Comparison of ENCODE assay signal across 12 cellular contexts in the genomic region with DNA sequence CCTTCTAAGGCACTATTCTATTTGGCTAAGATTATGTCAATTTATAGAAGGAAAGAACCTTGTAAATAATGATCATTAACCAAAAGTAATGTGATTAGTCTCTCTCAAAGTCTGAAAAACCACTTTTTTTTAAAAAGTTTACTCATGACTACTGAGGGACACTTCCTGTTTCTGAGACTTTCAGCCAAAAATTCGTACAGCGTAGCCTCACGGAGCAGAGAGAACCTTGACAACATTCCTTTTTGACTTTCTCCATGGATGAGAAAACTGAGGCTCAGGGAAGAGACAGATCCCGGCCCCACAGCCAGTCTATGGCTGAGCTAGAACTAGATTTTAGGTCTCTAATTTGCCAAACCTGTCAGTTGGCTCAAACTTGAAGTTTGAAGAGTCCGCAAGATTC.
DNase-seq lines count a peak whose midpoint lies in the region; ATAC-seq, FAIRE-seq and TF ChIP-seq lines count a peak whose summit lies in the region.
"Had no signal": no experiment of that assay in that cellular context is flagged by ENCODE, and none has a peak within 500 bp of the region (broad histone marks: within the 10 kb centered on the region; RNA-seq: fewer than 3 reads in every experiment).

No MANE protein-coding gene starts in this region.

- H3K79me2 ChIP-seq in keratinocyte (ENCODE audit: control insufficient read depth, insufficient read depth, low read length) (no peaks in the 10 kb centered on the region), SK-N-SH (ENCODE audit: insufficient read depth) (no peaks in the 10 kb centered on the region)

- ATAC-seq in activated B cell treated with CpG ODN at 0.5 μM for 24 hours (ENCODE audit: low read depth): peak; percentile 43

- peak overlapping the region; percentile 54 to 64 for H3K27ac ChIP-seq in breast epithelium
- no peak overlapping the region for H3K27ac ChIP-seq in keratinocyte (ENCODE audit: control insufficient read depth, insufficient read depth, low read length)
- peak overlapping the region; percentile 58 for H3K27ac ChIP-seq in vagina
- H3K27ac ChIP-seq in SK-N-SH (ENCODE audit: low read depth in 2 of 2, low read length in 1 of 2): no peak overlapping the region
- H3K27ac ChIP-seq: C4-2B, neutrophil had no signal

- FAIRE-seq in keratinocyte (lab: Jason Lieb, UNC): no peak
- FAIRE-seq: islet of Langerhans had no signal

- 58% methylated on average over 5 of the region's 5 CpGs for WGBS in SK-N-SH (ENCODE audit: low lambda C conversion rate)

- H3K4me3 ChIP-seq in breast epithelium: no peak overlapping the region
- H3K4me3 ChIP-seq in keratinocyte (ENCODE audit: control insufficient read depth in 2 of 3, extremely low read depth in 1 of 3, insufficient read depth in 2 of 3, low read depth in 1 of 3, low read length in 3 of 3): no peak overlapping the region
- no peak overlapping the region for H3K4me3 ChIP-seq in vagina
- no peak overlapping the region for H3K4me3 ChIP-seq in SK-N-SH (ENCODE audit: low read depth in 2 of 2, low read length in 1 of 2)

- H3K27ac Mint-ChIP-seq in MCF 10A (ENCODE audit: low read depth, unreplicated experiment): no peak overlapping the region
- peak overlapping the region; percentile 88 for H3K27ac Mint-ChIP-seq in activated B cell treated with CpG ODN at 0.5 μM for 24 hours

- H3K9me1 ChIP-seq in keratinocyte (ENCODE audit: control insufficient read depth, extremely low read depth, insufficient read depth, low read length): no peaks in the 10 kb centered on the region

- H3F3A ChIP-seq in SK-N-SH (replicated peaks; ENCODE audit: insufficient read depth): no peaks in the 10 kb centered on the region

- intact Hi-C loops in breast epithelium (cut with DNase I; ENCODE audit: low total_unique reads) (no loop called here), MCF 10A (cut with micrococcal nuclease) (no loop called here), activated B cell treated with CpG ODN at 0.5 μM for 24 hours (cut with micrococcal nuclease) (loop anchor here (1.0 to 2.0 kb wide), 3 partner anchors 10 to 36 kb away; no protein-coding TSS in a partner anchor), vagina (cut with DNase I) (no loop called here)

- TF ChIP-seq POLR2A in breast epithelium (IDR thresholded peaks at IDR 0.05): no peak
- no peak for TF ChIP-seq POLR2A in vagina (IDR thresholded peaks at IDR 0.05)

- TF ChIP-seq CTCF in breast epithelium (IDR thresholded peaks at IDR 0.05) (no peak), MCF 10A (IDR thresholded peaks at IDR 0.05; ENCODE audit: unreplicated experiment) (no peak), activated B cell treated with CpG ODN at 0.5 μM for 24 hours (IDR thresholded peaks at IDR 0.05) (no peak), keratinocyte (optimal IDR thresholded peaks at IDR 0.05 in 1 of 3, IDR thresholded peaks at IDR 0.05 in 1 of 3, conservative IDR thresholded peaks at IDR 0.05 in 1 of 3; ENCODE audit: extremely low read depth in 1 of 3, insufficient read depth in 2 of 3, low read length in 3 of 3) (no peak), vagina (IDR thresholded peaks at IDR 0.05) (no peak), SK-N-SH (IDR thresholded peaks at IDR 0.05) (no peak)

- BruUV-seq in MCF 10A (replicated peaks; lab: Mats Ljungman, UMichigan): no TSS peak

- H3K36me3 ChIP-seq in breast epithelium (no peaks in the 10 kb centered on the region), keratinocyte (ENCODE audit: control insufficient read depth in 2 of 2, extremely low read depth in 1 of 2, insufficient read depth in 2 of 2, low read length in 2 of 2) (no peaks in the 10 kb centered on the region), vagina (no peaks in the 10 kb centered on the region), SK-N-SH (replicated peaks in 1 of 2; ENCODE audit: control insufficient read depth in 1 of 2, insufficient read depth in 2 of 2, low read length in 1 of 2) (no peaks in the 10 kb centered on the region)
- H3K36me3 ChIP-seq: neutrophil had no signal

- H3K36me3 Mint-ChIP-seq in MCF 10A (ENCODE audit: insufficient read depth, unreplicated experiment): no peaks in the 10 kb centered on the region
- no peaks in the 10 kb centered on the region for H3K36me3 Mint-ChIP-seq in activated B cell treated with CpG ODN at 0.5 μM for 24 hours (ENCODE audit: low read depth)

- H3K4me2 ChIP-seq in keratinocyte (ENCODE audit: control insufficient read depth, extremely low read depth, insufficient read depth, low read depth, low read length): peak overlapping the region; percentile 80
- no peak overlapping the region for H3K4me2 ChIP-seq in SK-N-SH

- H2AFZ ChIP-seq in keratinocyte (ENCODE audit: control insufficient read depth, low read length) (peak overlapping the region; percentile 25), SK-N-SH (ENCODE audit: low read depth) (no peak overlapping the region)

- H4K20me1 ChIP-seq in keratinocyte (ENCODE audit: control insufficient read depth, extremely low read depth, insufficient read depth, low read length) (no peaks in the 10 kb centered on the region), SK-N-SH (ENCODE audit: insufficient read depth) (no peaks in the 10 kb centered on the region)

- POLR2A ChIA-PET in MCF 10A (lab: Yijun Ruan, JAX) (interaction anchor here (0.6 kb wide), 1 partner anchor 323 kb away, joined by 3 read pairs; no protein-coding TSS in a partner anchor), activated B cell treated with CpG ODN at 0.5 μM for 24 hours (lab: Charles Lee) (interaction anchor here (0.9 to 7.7 kb wide), 4 partner anchors 11 to 56 kb away, joined by 3 to 59 read pairs (median 11); no protein-coding TSS in a partner anchor), SK-N-SH (lab: Yijun Ruan, JAX) (no interaction called here)

- H3K4me1 ChIP-seq in breast epithelium (peaks cover 0 to 4% of the 10 kb centered on the region in 2 donors), keratinocyte (ENCODE audit: control insufficient read depth, extremely low read depth, insufficient read depth, low read length) (peaks cover 45% of the 10 kb centered on the region), vagina (peaks cover 25% of the 10 kb centered on the region), SK-N-SH (ENCODE audit: control insufficient read depth in 1 of 2, insufficient read depth in 2 of 2, low read depth in 1 of 2, low read length in 1 of 2) (peaks cover 10 to 21% of the 10 kb centered on the region in 2 experiments; a peak in 2 of 4 replicates)

- CTCF ChIA-PET in MCF 10A (lab: Yijun Ruan, JAX) (no interaction called here), activated B cell treated with CpG ODN at 0.5 μM for 24 hours (lab: Charles Lee) (interaction anchor here (1.1 to 3.2 kb wide), 2 partner anchors 11 to 36 kb away, joined by 3 to 7 read pairs; no protein-coding TSS in a partner anchor), SK-N-SH (lab: Yijun Ruan, JAX) (no interaction called here)

- dilution Hi-C loops in keratinocyte (cut with MboI; ENCODE audit: extremely low pct_ligation_motif_present, low sequenced_read_pairs): no loop called here

- TF ChIP-seq EP300 in SK-N-SH (IDR thresholded peaks at IDR 0.05; ENCODE audit: borderline replicate concordance in 1 of 2, low read depth in 1 of 2, low read length in 1 of 2): no peak

- H3K27me3 ChIP-seq in breast epithelium: no peaks in the 10 kb centered on the region
- H3K27me3 ChIP-seq in keratinocyte (ENCODE audit: control insufficient read depth, extremely low read depth, insufficient read depth, low read length): no peaks in the 10 kb centered on the region
- no peaks in the 10 kb centered on the region for H3K27me3 ChIP-seq in vagina
- peaks cover 34% of the 10 kb centered on the region for H3K27me3 ChIP-seq in SK-N-SH (ENCODE audit: insufficient read depth)
- H3K27me3 ChIP-seq: neutrophil had no signal

- H3K9ac ChIP-seq in keratinocyte (ENCODE audit: control insufficient read depth, extremely low read depth, insufficient read depth, low read length) (no peak overlapping the region), SK-N-SH (no peak overlapping the region)

- H3K9me2 ChIP-seq in SK-N-SH: no peaks in the 10 kb centered on the region

- no peaks in the 10 kb centered on the region for H3K9me3 Mint-ChIP-seq in MCF 10A (ENCODE audit: unreplicated experiment)
- H3K9me3 Mint-ChIP-seq in activated B cell treated with CpG ODN at 0.5 μM for 24 hours: no peaks in the 10 kb centered on the region

- H3K4me3 Mint-ChIP-seq in MCF 10A (ENCODE audit: unreplicated experiment) (no peak overlapping the region), activated B cell treated with CpG ODN at 0.5 μM for 24 hours (peak overlapping the region; percentile 52)

- H3K27me3 Mint-ChIP-seq in MCF 10A (ENCODE audit: insufficient read depth, unreplicated experiment) (no peaks in the 10 kb centered on the region), activated B cell treated with CpG ODN at 0.5 μM for 24 hours (no peaks in the 10 kb centered on the region)

- H3K4me1 Mint-ChIP-seq in MCF 10A (ENCODE audit: insufficient read depth, unreplicated experiment) (peaks cover 5% of the 10 kb centered on the region), activated B cell treated with CpG ODN at 0.5 μM for 24 hours (peaks cover 94% of the 10 kb centered on the region)

- TF ChIP-seq RAD21 in SK-N-SH (IDR thresholded peaks at IDR 0.05; ENCODE audit: low read length): no peak

- no peak for DNase-seq in breast epithelium (ENCODE audit: low spot score in 2 of 2)
- no peak for DNase-seq in MCF 10A (ENCODE audit: unreplicated experiment)
- no peak for DNase-seq in activated B cell treated with CpG ODN at 0.5 μM for 24 hours
- DNase-seq in keratinocyte (ENCODE audit: low read depth, low spot score): no peak
- no peak for DNase-seq in vagina (ENCODE audit: extremely low spot score in 2 of 2)
- no peak for DNase-seq in LoVo (ENCODE audit: low spot score)
- no peak for DNase-seq in NCI-H774 (lab: John Stamatoyannopoulos, UW)
- DNase-seq in SK-N-SH: no peak
- DNase-seq: central memory CD4-positive, alpha-beta T cell had no signal

- no peaks in the 10 kb centered on the region for H3K9me3 ChIP-seq in breast epithelium
- no peaks in the 10 kb centered on the region for H3K9me3 ChIP-seq in keratinocyte (ENCODE audit: control insufficient read depth, low read depth, low read length)
- no peaks in the 10 kb centered on the region for H3K9me3 ChIP-seq in vagina
- no peaks in the 10 kb centered on the region for H3K9me3 ChIP-seq in SK-N-SH
- H3K9me3 ChIP-seq: neutrophil had no signal

TF ChIP-seq in SK-N-SH, 30 proteins besides CTCF, POLR2A, EP300 and RAD21 (continues in another document):
- no peak for TF ChIP-seq MEF2A (IDR thresholded peaks at IDR 0.05; ENCODE audit: borderline replicate concordance, low read depth)
- TF ChIP-seq SIN3A (IDR thresholded peaks at IDR 0.05; ENCODE audit: borderline replicate concordance, low read depth, low read length): no peak
- no peak for TF ChIP-seq SMC3 (IDR thresholded peaks at IDR 0.05; ENCODE audit: low read depth, low read length)
- TF ChIP-seq MXI1 (IDR thresholded peaks at IDR 0.05; ENCODE audit: low read depth, low read length): no peak
- no peak for TF ChIP-seq RCOR1 (IDR thresholded peaks at IDR 0.05; ENCODE audit: low read length)

Comparison
In these comparisons a context has a peak if more than half of its experiments do, and no peak if none do; other contexts are left out.
1. H3K27ac ChIP-seq: peak in breast epithelium (2 of 2) and vagina (single experiment); none in keratinocyte (single experiment) and SK-N-SH (0 of 2).